8 cellular contexts compared by ENCODE assay signal in the genomic region with DNA sequence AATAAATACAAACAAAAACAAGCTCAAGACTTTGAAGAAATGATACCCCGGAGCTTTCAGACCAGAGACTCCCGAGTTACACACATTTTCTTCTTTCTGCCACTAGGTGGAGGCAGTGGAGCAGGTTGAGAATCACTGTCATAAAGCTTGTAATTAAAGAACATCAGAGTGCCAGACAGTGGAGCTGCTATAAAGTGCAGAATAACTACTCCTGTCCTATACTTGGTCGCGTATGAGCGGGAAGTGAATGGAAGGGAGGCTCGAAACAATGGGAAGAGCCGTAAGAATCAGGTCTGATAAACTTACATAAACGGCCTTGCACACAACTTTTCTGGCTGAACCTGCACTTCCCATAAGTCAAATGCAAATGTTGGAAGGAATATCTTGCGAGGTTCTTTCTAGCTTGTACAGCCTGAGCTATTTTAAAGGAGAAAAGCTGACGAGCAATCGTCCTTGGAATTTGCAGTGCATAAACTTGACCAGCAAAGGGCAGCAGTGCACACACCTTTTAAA.
DNase-seq lines count a peak whose midpoint lies in the region; ATAC-seq and TF ChIP-seq lines count a peak whose summit lies in the region.

No MANE protein-coding gene starts in this region.

- peak overlapping the region in 1 of 10 donors; percentile 22 for H3K27ac ChIP-seq in heart right ventricle

- DNase-seq in NCI-H1436 (lab: John Stamatoyannopoulos, UW) (peak; percentile 4), NCI-H1436 treated with DMSO at 0.1 percent for 48 hours (lab: John Stamatoyannopoulos, UW) (no peak), NCI-H226 (peak; percentile 23), heart right ventricle (peak in 1 of 2 donors; percentile 45), retinal pigment epithelial cell (ENCODE audit: low read depth) (peak; percentile 9)
- peak; percentile 44 for DNase-seq in activated naive CD4-positive, alpha-beta T cell treated with anti-CD3 and anti-CD28 coated beads, Interleukin-2, amount 10 ng/mL, durations not matched to agents 7 days and 5 days

- no peaks in the 10 kb centered on the region for H3K9me3 ChIP-seq in heart right ventricle

- ATAC-seq in HG02642 (IDR thresholded peaks at IDR 0.05; ENCODE audit: poor library complexity, unreplicated experiment): peak; percentile 69
- ATAC-seq in heart right ventricle: peak in 7 of 8 donors; percentile 69 to 85 (median 79)
- ATAC-seq in GM21528 (IDR thresholded peaks at IDR 0.05; ENCODE audit: low FRiP score, unreplicated experiment): no peak

- no peaks in the 10 kb centered on the region for H3K4me1 Mint-ChIP-seq in activated naive CD4-positive, alpha-beta T cell treated with anti-CD3 and anti-CD28 coated beads, Interleukin-2, amount 10 ng/mL, durations not matched to agents 7 days and 5 days

- H3K9me3 Mint-ChIP-seq in activated naive CD4-positive, alpha-beta T cell treated with anti-CD3 and anti-CD28 coated beads, Interleukin-2, amount 10 ng/mL, durations not matched to agents 7 days and 5 days: no peaks in the 10 kb centered on the region

- H3K27me3 ChIP-seq in heart right ventricle: peaks cover 0 to 14% (median 0%) of the 10 kb centered on the region in 7 donors

- H3K4me3 ChIP-seq in heart right ventricle (no peak overlapping the region), retinal pigment epithelial cell (ENCODE audit: low read length) (no peak overlapping the region)

- intact Hi-C loops in heart right ventricle (cut with DNase I): no loop called here

- H3K4me3 Mint-ChIP-seq in activated naive CD4-positive, alpha-beta T cell treated with anti-CD3 and anti-CD28 coated beads, Interleukin-2, amount 10 ng/mL, durations not matched to agents 7 days and 5 days: no peak overlapping the region

- no peak overlapping the region for H3K27ac Mint-ChIP-seq in activated naive CD4-positive, alpha-beta T cell treated with anti-CD3 and anti-CD28 coated beads, Interleukin-2, amount 10 ng/mL, durations not matched to agents 7 days and 5 days

- H3K27me3 Mint-ChIP-seq in activated naive CD4-positive, alpha-beta T cell treated with anti-CD3 and anti-CD28 coated beads, Interleukin-2, amount 10 ng/mL, durations not matched to agents 7 days and 5 days: peaks cover 14% of the 10 kb centered on the region

- peaks cover 0 to 8% (median 0%) of the 10 kb centered on the region in 9 donors for H3K4me1 ChIP-seq in heart right ventricle

- H3K36me3 Mint-ChIP-seq in activated naive CD4-positive, alpha-beta T cell treated with anti-CD3 and anti-CD28 coated beads, Interleukin-2, amount 10 ng/mL, durations not matched to agents 7 days and 5 days: no peaks in the 10 kb centered on the region

- no peaks in the 10 kb centered on the region for H3K36me3 ChIP-seq in heart right ventricle

- WGBS in heart right ventricle, 2 donors: 6 to 9% methylated on average over 11 of the region's 11 CpGs

- peak; percentile 53 to 86 (median 79) for TF ChIP-seq CTCF in heart right ventricle (IDR thresholded peaks at IDR 0.05)
- TF ChIP-seq CTCF in retinal pigment epithelial cell (conservative IDR thresholded peaks at IDR 0.05; ENCODE audit: low read depth, low read length): peak; percentile 82

- CTCF ChIA-PET in activated naive CD4-positive, alpha-beta T cell treated with anti-CD3 and anti-CD28 coated beads, Interleukin-2, amount 10 ng/mL, durations not matched to agents 7 days and 5 days (lab: Charles Lee): interaction anchor here (0.8 to 2.0 kb wide), 21 partner anchors 8 to 144 kb away, joined by 3 to 16 read pairs (median 4); no protein-coding TSS in a partner anchor
